9 cellular contexts compared by ENCODE assay signal in the genomic region with DNA sequence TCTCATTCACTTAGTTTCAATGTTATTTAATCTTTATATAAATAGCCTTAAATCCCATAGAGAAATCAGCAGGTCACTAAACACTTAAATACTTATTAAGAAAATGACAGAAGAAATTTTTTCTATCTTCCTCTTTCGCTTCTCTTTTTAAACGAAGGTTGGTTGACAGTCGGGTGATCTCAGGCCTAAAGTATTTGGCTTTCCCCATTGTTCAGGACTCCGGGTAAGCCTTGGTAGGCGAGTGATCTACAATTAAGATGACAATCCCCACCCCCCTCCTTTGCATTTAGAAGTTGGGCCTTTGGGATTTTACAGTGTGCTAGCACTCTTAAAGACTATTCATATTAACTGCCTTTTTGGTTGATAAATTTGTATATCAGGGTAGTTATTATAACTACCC. TPM values are rescaled to one million over a fixed set of nuclear protein-coding genes. Genes with fewer than 3 reads are reported as not detected.
DNase-seq lines count a peak whose midpoint lies in the region; ATAC-seq and TF ChIP-seq lines count a peak whose summit lies in the region.
"Had no signal": no experiment of that assay in that cellular context is flagged by ENCODE, and none has a peak within 500 bp of the region (broad histone marks: within the 10 kb centered on the region; RNA-seq: fewer than 3 reads in every experiment).

No MANE protein-coding gene starts in this region.

- TF ChIP-seq POLR2A in body of pancreas (IDR thresholded peaks at IDR 0.05), result no peak

- no peak for TF ChIP-seq CTCF in body of pancreas (IDR thresholded peaks at IDR 0.05)

- no peaks in the 10 kb centered on the region for H3K36me3 Mint-ChIP-seq in naive B cell

- no peaks in the 10 kb centered on the region for H3K27me3 Mint-ChIP-seq in naive B cell

- peak overlapping the region in 3 of 4 donors; percentile 86 to 91 (median 89) for H3K27ac ChIP-seq in body of pancreas
- H3K27ac ChIP-seq: neutrophil had no signal

- ATAC-seq in GM19351 (IDR thresholded peaks at IDR 0.05; ENCODE audit: unreplicated experiment) (peak; percentile 77), HG03558 (IDR thresholded peaks at IDR 0.05; ENCODE audit: extremely low read depth, unreplicated experiment) (peak; percentile 46), body of pancreas (peak; percentile 63), naive B cell (ENCODE audit: low read depth in 2 of 2) (peak; percentile 99), GM18873 (IDR thresholded peaks at IDR 0.05; ENCODE audit: low FRiP score, unreplicated experiment) (no peak)

- H3K9me3 ChIP-seq in body of pancreas, result no peaks in the 10 kb centered on the region
- H3K9me3 ChIP-seq: neutrophil had no signal

- DNase-seq in body of pancreas (peak in 3 of 4 donors; percentile 15 to 59 (median 37)), naive B cell (peak; percentile 52), head of caudate nucleus (no peak), NCI-H2171 treated with DMSO at 0.1 percent for 48 hours (lab: John Stamatoyannopoulos, UW) (no peak), HPDE6-E6E7 (ENCODE audit: extremely low spot score) (no peak)

- peak overlapping the region in 3 of 8 donors; percentile 25 to 54 (median 43) for H3K4me3 Mint-ChIP-seq in naive B cell

- peak overlapping the region in 4 of 6 donors; percentile 29 to 83 (median 57) for H3K27ac Mint-ChIP-seq in naive B cell

- no peak overlapping the region for H3K4me3 ChIP-seq in body of pancreas

- H3K9me3 Mint-ChIP-seq in naive B cell, result peaks cover 0 to 4% (median 0%) of the 10 kb centered on the region in 7 donors

- H3K4me1 ChIP-seq in body of pancreas, result peaks cover 29% of the 10 kb centered on the region

- peaks cover 13 to 22% (median 20%) of the 10 kb centered on the region in 3 donors for H3K4me1 Mint-ChIP-seq in naive B cell

- H3K27me3 ChIP-seq in body of pancreas, result no peaks in the 10 kb centered on the region
- H3K27me3 ChIP-seq: neutrophil had no signal

- WGBS in body of pancreas, 2 donors, result 32 to 38% methylated on average over 5 of the region's 5 CpGs

- H3K36me3 ChIP-seq in body of pancreas (replicated peaks in 1 of 2; ENCODE audit: insufficient read depth in 1 of 2, low read depth in 2 of 2), result no peaks in the 10 kb centered on the region
- H3K36me3 ChIP-seq: neutrophil had no signal

- intact Hi-C loops in body of pancreas (cut with DNase I) (no loop called here), head of caudate nucleus (cut with DNase I) (no loop called here)

RNA-seq across cellular contexts. Expression of a gene that starts 19.7 kb away (rescaled TPM):
- total RNA-seq in body of pancreas, result 100 to 1,000 TPM; 112 to 133 TPM
- polyA plus RNA-seq in naive B cell (ENCODE audit: low read depth in 6 of 6), result 100 to 1,000 TPM in 1 of 6 donors, 10 to 100 TPM in 5; 27.7 to 160 (median 73.1) TPM

Comparison
In these comparisons a context has a peak if more than half of its experiments do, and no peak if none do; other contexts are left out.
1. DNase-seq: peak in body of pancreas (3 of 4) and naive B cell (single experiment); none in head of caudate nucleus (0 of 42), NCI-H2171 treated with DMSO at 0.1 percent for 48 hours (single experiment) and HPDE6-E6E7 (single experiment).